ENCODE assay signal across 1 cellular context in the genomic region with DNA sequence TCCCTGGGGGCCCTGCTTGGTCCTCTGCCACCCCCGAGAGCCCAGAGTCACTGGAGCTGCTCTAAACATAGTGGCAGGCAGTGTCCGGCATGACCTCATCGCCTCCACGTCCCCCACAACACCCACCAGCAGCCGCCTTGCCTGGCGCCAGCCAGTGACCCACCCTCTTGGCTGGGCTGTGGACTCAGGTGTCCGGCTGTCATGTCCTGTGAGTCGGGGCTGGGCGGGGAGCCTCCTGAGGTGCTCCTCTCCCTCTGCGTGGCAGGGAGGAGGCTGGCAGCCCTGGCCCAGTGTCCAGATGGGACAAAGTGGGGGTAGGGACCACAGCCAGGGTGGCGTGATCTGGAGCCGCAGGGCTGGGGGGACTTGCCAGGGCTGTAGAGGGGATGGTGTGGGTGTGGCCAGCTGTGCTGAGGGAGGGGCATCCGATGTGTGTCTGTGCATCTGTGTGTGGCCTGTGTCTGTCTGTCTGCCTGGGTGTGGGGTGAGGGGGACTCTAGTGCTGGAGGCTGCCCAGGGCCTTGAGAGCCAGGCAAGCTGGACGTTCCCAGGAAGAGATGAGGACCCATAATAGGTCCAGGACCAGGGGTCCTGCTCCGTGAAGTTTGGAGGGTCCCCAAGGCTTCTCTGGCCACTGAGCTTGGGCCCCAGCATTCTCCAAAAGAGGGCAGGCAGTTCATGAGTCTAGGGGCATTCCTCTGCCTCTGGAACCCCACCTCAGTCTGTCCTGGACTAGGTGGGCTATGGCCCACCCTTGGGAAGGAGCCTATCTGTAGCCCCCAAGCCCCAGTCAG.
TF ChIP-seq lines count a peak whose summit lies in the region.

No MANE protein-coding gene starts in this region.

TF ChIP-seq in HepG2, 621 proteins besides CTCF, POLR2A, EP300 and RAD21 (continued from another document and continues in another):
- TF ChIP-seq, protein P1, sequence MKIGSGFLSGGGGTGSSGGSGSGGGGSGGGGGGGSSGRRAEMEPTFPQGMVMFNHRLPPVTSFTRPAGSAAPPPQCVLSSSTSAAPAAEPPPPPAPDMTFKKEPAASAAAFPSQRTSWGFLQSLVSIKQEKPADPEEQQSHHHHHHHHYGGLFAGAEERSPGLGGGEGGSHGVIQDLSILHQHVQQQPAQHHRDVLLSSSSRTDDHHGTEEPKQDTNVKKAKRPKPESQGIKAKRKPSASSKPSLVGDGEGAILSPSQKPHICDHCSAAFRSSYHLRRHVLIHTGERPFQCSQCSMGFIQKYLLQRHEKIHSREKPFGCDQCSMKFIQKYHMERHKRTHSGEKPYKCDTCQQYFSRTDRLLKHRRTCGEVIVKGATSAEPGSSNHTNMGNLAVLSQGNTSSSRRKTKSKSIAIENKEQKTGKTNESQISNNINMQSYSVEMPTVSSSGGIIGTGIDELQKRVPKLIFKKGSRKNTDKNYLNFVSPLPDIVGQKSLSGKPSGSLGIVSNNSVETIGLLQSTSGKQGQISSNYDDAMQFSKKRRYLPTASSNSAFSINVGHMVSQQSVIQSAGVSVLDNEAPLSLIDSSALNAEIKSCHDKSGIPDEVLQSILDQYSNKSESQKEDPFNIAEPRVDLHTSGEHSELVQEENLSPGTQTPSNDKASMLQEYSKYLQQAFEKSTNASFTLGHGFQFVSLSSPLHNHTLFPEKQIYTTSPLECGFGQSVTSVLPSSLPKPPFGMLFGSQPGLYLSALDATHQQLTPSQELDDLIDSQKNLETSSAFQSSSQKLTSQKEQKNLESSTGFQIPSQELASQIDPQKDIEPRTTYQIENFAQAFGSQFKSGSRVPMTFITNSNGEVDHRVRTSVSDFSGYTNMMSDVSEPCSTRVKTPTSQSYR (CRISPR knock-in tag; IDR thresholded peaks at IDR 0.05; ENCODE audit: borderline replicate concordance) = no peak
- TF ChIP-seq, protein P2, sequence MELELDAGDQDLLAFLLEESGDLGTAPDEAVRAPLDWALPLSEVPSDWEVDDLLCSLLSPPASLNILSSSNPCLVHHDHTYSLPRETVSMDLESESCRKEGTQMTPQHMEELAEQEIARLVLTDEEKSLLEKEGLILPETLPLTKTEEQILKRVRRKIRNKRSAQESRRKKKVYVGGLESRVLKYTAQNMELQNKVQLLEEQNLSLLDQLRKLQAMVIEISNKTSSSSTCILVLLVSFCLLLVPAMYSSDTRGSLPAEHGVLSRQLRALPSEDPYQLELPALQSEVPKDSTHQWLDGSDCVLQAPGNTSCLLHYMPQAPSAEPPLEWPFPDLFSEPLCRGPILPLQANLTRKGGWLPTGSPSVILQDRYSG (CRISPR knock-in tag; IDR thresholded peaks at IDR 0.05) = no peak
- TF ChIP-seq, protein P3, sequence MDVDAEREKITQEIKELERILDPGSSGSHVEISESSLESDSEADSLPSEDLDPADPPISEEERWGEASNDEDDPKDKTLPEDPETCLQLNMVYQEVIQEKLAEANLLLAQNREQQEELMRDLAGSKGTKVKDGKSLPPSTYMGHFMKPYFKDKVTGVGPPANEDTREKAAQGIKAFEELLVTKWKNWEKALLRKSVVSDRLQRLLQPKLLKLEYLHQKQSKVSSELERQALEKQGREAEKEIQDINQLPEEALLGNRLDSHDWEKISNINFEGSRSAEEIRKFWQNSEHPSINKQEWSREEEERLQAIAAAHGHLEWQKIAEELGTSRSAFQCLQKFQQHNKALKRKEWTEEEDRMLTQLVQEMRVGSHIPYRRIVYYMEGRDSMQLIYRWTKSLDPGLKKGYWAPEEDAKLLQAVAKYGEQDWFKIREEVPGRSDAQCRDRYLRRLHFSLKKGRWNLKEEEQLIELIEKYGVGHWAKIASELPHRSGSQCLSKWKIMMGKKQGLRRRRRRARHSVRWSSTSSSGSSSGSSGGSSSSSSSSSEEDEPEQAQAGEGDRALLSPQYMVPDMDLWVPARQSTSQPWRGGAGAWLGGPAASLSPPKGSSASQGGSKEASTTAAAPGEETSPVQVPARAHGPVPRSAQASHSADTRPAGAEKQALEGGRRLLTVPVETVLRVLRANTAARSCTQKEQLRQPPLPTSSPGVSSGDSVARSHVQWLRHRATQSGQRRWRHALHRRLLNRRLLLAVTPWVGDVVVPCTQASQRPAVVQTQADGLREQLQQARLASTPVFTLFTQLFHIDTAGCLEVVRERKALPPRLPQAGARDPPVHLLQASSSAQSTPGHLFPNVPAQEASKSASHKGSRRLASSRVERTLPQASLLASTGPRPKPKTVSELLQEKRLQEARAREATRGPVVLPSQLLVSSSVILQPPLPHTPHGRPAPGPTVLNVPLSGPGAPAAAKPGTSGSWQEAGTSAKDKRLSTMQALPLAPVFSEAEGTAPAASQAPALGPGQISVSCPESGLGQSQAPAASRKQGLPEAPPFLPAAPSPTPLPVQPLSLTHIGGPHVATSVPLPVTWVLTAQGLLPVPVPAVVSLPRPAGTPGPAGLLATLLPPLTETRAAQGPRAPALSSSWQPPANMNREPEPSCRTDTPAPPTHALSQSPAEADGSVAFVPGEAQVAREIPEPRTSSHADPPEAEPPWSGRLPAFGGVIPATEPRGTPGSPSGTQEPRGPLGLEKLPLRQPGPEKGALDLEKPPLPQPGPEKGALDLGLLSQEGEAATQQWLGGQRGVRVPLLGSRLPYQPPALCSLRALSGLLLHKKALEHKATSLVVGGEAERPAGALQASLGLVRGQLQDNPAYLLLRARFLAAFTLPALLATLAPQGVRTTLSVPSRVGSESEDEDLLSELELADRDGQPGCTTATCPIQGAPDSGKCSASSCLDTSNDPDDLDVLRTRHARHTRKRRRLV (CRISPR knock-in tag; IDR thresholded peaks at IDR 0.05) = no peak
- no peak for TF ChIP-seq TEAD3 (CRISPR knock-in tag; optimal IDR thresholded peaks at IDR 0.05; ENCODE audit: borderline replicate concordance)
- TF ChIP-seq ZNF121 (CRISPR knock-in tag; IDR thresholded peaks at IDR 0.05) = peak; percentile 87
- TF ChIP-seq, protein P4, sequence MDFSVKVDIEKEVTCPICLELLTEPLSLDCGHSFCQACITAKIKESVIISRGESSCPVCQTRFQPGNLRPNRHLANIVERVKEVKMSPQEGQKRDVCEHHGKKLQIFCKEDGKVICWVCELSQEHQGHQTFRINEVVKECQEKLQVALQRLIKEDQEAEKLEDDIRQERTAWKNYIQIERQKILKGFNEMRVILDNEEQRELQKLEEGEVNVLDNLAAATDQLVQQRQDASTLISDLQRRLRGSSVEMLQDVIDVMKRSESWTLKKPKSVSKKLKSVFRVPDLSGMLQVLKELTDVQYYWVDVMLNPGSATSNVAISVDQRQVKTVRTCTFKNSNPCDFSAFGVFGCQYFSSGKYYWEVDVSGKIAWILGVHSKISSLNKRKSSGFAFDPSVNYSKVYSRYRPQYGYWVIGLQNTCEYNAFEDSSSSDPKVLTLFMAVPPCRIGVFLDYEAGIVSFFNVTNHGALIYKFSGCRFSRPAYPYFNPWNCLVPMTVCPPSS (IDR thresholded peaks at IDR 0.05) = no peak
- TF ChIP-seq BHLHE40 (IDR thresholded peaks at IDR 0.05; ENCODE audit: low read length) = 0 out of 2 replicates have a peak, but pooled peaks have one; percentile 16
- no peak for TF ChIP-seq ZNF30 (CRISPR knock-in tag; IDR thresholded peaks at IDR 0.05)
- TF ChIP-seq, protein P5, sequence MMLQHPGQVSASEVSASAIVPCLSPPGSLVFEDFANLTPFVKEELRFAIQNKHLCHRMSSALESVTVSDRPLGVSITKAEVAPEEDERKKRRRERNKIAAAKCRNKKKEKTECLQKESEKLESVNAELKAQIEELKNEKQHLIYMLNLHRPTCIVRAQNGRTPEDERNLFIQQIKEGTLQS (CRISPR knock-in tag; IDR thresholded peaks at IDR 0.05) = no peak; the same call in 1 of the 2 replicates
- TF ChIP-seq, protein P6, sequence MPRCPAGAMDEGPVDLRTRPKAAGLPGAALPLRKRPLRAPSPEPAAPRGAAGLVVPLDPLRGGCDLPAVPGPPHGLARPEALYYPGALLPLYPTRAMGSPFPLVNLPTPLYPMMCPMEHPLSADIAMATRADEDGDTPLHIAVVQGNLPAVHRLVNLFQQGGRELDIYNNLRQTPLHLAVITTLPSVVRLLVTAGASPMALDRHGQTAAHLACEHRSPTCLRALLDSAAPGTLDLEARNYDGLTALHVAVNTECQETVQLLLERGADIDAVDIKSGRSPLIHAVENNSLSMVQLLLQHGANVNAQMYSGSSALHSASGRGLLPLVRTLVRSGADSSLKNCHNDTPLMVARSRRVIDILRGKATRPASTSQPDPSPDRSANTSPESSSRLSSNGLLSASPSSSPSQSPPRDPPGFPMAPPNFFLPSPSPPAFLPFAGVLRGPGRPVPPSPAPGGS (CRISPR knock-in tag; IDR thresholded peaks at IDR 0.05) = no peak
- no peak for TF ChIP-seq ZNF343 (CRISPR knock-in tag; IDR thresholded peaks at IDR 0.05)
- no peak for TF ChIP-seq MAFF (IDR thresholded peaks at IDR 0.05; ENCODE audit: low read depth, low read length)
- TF ChIP-seq, protein P7, sequence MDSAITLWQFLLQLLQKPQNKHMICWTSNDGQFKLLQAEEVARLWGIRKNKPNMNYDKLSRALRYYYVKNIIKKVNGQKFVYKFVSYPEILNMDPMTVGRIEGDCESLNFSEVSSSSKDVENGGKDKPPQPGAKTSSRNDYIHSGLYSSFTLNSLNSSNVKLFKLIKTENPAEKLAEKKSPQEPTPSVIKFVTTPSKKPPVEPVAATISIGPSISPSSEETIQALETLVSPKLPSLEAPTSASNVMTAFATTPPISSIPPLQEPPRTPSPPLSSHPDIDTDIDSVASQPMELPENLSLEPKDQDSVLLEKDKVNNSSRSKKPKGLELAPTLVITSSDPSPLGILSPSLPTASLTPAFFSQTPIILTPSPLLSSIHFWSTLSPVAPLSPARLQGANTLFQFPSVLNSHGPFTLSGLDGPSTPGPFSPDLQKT (CRISPR knock-in tag; IDR thresholded peaks at IDR 0.05; ENCODE audit: borderline replicate concordance) = no peak
- no peak; the same call in 1 of the 2 replicates for TF ChIP-seq SP2 (CRISPR knock-in tag; IDR thresholded peaks at IDR 0.05)
- TF ChIP-seq XRCC5 (optimal IDR thresholded peaks at IDR 0.05; ENCODE audit: low read length) = peak; percentile 16
- no peak for TF ChIP-seq ZNF678 (CRISPR knock-in tag; IDR thresholded peaks at IDR 0.05)
- no peak; the same call in 1 of the 2 replicates for TF ChIP-seq ZNF230 (CRISPR knock-in tag; IDR thresholded peaks at IDR 0.05)
- TF ChIP-seq MXD4 (CRISPR knock-in tag; IDR thresholded peaks at IDR 0.05) = no peak
- TF ChIP-seq ZNF101 (CRISPR knock-in tag; IDR thresholded peaks at IDR 0.05; ENCODE audit: borderline replicate concordance, low read depth) = no peak
- no peak for TF ChIP-seq WIZ (CRISPR knock-in tag; IDR thresholded peaks at IDR 0.05)
- TF ChIP-seq, protein P8, sequence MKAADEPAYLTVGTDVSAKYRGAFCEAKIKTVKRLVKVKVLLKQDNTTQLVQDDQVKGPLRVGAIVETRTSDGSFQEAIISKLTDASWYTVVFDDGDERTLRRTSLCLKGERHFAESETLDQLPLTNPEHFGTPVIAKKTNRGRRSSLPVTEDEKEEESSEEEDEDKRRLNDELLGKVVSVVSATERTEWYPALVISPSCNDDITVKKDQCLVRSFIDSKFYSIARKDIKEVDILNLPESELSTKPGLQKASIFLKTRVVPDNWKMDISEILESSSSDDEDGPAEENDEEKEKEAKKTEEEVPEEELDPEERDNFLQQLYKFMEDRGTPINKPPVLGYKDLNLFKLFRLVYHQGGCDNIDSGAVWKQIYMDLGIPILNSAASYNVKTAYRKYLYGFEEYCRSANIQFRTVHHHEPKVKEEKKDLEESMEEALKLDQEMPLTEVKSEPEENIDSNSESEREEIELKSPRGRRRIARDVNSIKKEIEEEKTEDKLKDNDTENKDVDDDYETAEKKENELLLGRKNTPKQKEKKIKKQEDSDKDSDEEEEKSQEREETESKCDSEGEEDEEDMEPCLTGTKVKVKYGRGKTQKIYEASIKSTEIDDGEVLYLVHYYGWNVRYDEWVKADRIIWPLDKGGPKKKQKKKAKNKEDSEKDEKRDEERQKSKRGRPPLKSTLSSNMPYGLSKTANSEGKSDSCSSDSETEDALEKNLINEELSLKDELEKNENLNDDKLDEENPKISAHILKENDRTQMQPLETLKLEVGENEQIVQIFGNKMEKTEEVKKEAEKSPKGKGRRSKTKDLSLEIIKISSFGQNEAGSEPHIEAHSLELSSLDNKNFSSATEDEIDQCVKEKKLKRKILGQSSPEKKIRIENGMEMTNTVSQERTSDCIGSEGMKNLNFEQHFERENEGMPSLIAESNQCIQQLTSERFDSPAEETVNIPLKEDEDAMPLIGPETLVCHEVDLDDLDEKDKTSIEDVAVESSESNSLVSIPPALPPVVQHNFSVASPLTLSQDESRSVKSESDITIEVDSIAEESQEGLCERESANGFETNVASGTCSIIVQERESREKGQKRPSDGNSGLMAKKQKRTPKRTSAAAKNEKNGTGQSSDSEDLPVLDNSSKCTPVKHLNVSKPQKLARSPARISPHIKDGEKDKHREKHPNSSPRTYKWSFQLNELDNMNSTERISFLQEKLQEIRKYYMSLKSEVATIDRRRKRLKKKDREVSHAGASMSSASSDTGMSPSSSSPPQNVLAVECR (CRISPR knock-in tag; IDR thresholded peaks at IDR 0.05; ENCODE audit: borderline replicate concordance) = no peak
- TF ChIP-seq, protein P9, sequence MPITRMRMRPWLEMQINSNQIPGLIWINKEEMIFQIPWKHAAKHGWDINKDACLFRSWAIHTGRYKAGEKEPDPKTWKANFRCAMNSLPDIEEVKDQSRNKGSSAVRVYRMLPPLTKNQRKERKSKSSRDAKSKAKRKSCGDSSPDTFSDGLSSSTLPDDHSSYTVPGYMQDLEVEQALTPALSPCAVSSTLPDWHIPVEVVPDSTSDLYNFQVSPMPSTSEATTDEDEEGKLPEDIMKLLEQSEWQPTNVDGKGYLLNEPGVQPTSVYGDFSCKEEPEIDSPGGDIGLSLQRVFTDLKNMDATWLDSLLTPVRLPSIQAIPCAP (CRISPR knock-in tag; IDR thresholded peaks at IDR 0.05; ENCODE audit: low read depth) = 0 out of 2 replicates have a peak, but pooled peaks have one; percentile 22
- no peak for TF ChIP-seq MIXL1 (CRISPR knock-in tag; IDR thresholded peaks at IDR 0.05)
- TF ChIP-seq CHCHD3 (CRISPR knock-in tag; IDR thresholded peaks at IDR 0.05) = no peak
- TF ChIP-seq, protein P10, sequence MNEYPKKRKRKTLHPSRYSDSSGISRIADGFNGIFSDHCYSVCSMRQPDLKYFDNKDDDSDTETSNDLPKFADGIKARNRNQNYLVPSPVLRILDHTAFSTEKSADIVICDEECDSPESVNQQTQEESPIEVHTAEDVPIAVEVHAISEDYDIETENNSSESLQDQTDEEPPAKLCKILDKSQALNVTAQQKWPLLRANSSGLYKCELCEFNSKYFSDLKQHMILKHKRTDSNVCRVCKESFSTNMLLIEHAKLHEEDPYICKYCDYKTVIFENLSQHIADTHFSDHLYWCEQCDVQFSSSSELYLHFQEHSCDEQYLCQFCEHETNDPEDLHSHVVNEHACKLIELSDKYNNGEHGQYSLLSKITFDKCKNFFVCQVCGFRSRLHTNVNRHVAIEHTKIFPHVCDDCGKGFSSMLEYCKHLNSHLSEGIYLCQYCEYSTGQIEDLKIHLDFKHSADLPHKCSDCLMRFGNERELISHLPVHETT (CRISPR knock-in tag; conservative IDR thresholded peaks at IDR 0.05) = no peak
